In genomic region chr5:154972476-154973080, GRCh38 we compare ENCODE assay signal across 10 cellular contexts. TPM values are rescaled to one million over a fixed set of nuclear protein-coding genes. Genes with fewer than 3 reads are reported as not detected.
DNase-seq lines count a peak whose midpoint lies in the region; FAIRE-seq and TF ChIP-seq lines count a peak whose summit lies in the region.
"Had no signal": no experiment of that assay in that cellular context is flagged by ENCODE, and none has a peak within 500 bp of the region (broad histone marks: within the 10 kb centered on the region; RNA-seq: fewer than 3 reads in every experiment).

No MANE protein-coding gene starts in this region.

- POLR2A ChIA-PET in OCI-LY7 (lab: Charles Lee) (interaction anchor here (0.5 to 0.7 kb wide), 2 partner anchors 398 to 1263 kb away, joined by 3 to 5 read pairs; no protein-coding TSS in a partner anchor), endothelial cell of umbilical vein (lab: Charles Lee) (no interaction called here)
- POLR2A ChIA-PET in CD4-positive, alpha-beta memory T cell (lab: Charles Lee; ENCODE audit: partially characterized antibody) = no interaction called here

- H3K9ac ChIP-seq in H9 (ENCODE audit: extremely low read depth, insufficient read length, low read length) (no peak overlapping the region), endothelial cell of umbilical vein (replicated peaks; ENCODE audit: extremely low read depth, insufficient read depth, low read length) (no peak overlapping the region)

- no peak overlapping the region for H3K56ac ChIP-seq in H9 (ENCODE audit: insufficient read length, low read depth, low read length)

- no peaks in the 10 kb centered on the region for H3K79me2 ChIP-seq in H9 (ENCODE audit: insufficient read depth, low read length)
- no peaks in the 10 kb centered on the region for H3K79me2 ChIP-seq in OCI-LY7 (ENCODE audit: insufficient read depth, low read depth, low read length)
- H3K79me2 ChIP-seq in endothelial cell of umbilical vein (ENCODE audit: control insufficient read depth, insufficient read depth, low read length) = peaks cover 11% of the 10 kb centered on the region

- H3K4me1 ChIP-seq in H9 (ENCODE audit: insufficient read depth, low read length) (no peaks in the 10 kb centered on the region), OCI-LY7 (ENCODE audit: insufficient read depth, low read length, poor library complexity, severe bottlenecking) (no peaks in the 10 kb centered on the region), endothelial cell of umbilical vein (ENCODE audit: control insufficient read depth, extremely low read depth, insufficient read depth, low read length) (peaks cover 18% of the 10 kb centered on the region)
- H3K4me1 ChIP-seq in CD4-positive, alpha-beta memory T cell (ENCODE audit: insufficient read depth, low read length) = no peaks in the 10 kb centered on the region

- no peak overlapping the region for H2BK5ac ChIP-seq in H9 (ENCODE audit: insufficient read length, low read length)

- H3K27ac ChIP-seq in H9 (ENCODE audit: insufficient read length, low read depth, low read length) = no peak overlapping the region
- H3K27ac ChIP-seq in OCI-LY7 (ENCODE audit: low read depth, low read length, poor library complexity, severe bottlenecking) = no peak overlapping the region
- H3K27ac ChIP-seq in endothelial cell of umbilical vein (ENCODE audit: insufficient read depth, low read depth, low read length) = no peak overlapping the region
- no peak overlapping the region for H3K27ac ChIP-seq in CD4-positive, alpha-beta memory T cell (ENCODE audit: low read depth, low read length)

- CTCF ChIA-PET in OCI-LY7 (lab: Charles Lee; ENCODE audit: unreplicated experiment) (interaction anchor here (1.3 kb wide), 1 partner anchor 25 kb away, joined by 3 read pairs; no protein-coding TSS in a partner anchor), endothelial cell of umbilical vein (lab: Charles Lee) (interaction anchor here (0.6 to 6.8 kb wide), 41 partner anchors 8 to 480 kb away, joined by 3 to 191 read pairs (median 5); partner anchors contain the start of gene GEMIN5)
- CTCF ChIA-PET in CD4-positive, alpha-beta memory T cell (lab: Charles Lee; ENCODE audit: partially characterized antibody) = interaction anchor here (0.9 kb wide), 1 partner anchor 14 kb away, joined by 3 read pairs; no protein-coding TSS in a partner anchor

- H2BK12ac ChIP-seq in H9 (ENCODE audit: insufficient read length, low read depth, low read length) = no peak overlapping the region

- H3K9me2 ChIP-seq in OCI-LY7 (ENCODE audit: insufficient read depth, low read length) = no peaks in the 10 kb centered on the region

- TF ChIP-seq POLR2A in endothelial cell of umbilical vein (IDR thresholded peaks at IDR 0.05; ENCODE audit: low read depth, low read length) = no peak

- H3K9me3 ChIP-seq in H9 (ENCODE audit: control insufficient read depth, low read depth, low read length) (no peaks in the 10 kb centered on the region), OCI-LY7 (ENCODE audit: low read length) (no peaks in the 10 kb centered on the region), endothelial cell of umbilical vein (replicated peaks; ENCODE audit: control insufficient read depth, insufficient read depth, low read length) (no peaks in the 10 kb centered on the region)
- no peaks in the 10 kb centered on the region for H3K9me3 ChIP-seq in CD4-positive, alpha-beta memory T cell (ENCODE audit: control insufficient read depth in 1 of 2, low read length in 2 of 2)

- H3K4me3 ChIP-seq in OCI-LY7 (ENCODE audit: low read depth, low read length, poor library complexity, severe bottlenecking) = no peak overlapping the region
- H3K4me3 ChIP-seq in endothelial cell of umbilical vein (replicated peaks in 1 of 3; ENCODE audit: insufficient read depth in 1 of 3, low read depth in 1 of 3, low read length in 3 of 3) = no peak overlapping the region
- H3K4me3 ChIP-seq in CD4-positive, alpha-beta memory T cell (ENCODE audit: low read length in 2 of 2) = no peak overlapping the region

- BruUV-seq in OCI-LY7 (replicated peaks; lab: Mats Ljungman, UMichigan) = no TSS peak
- no TSS peak for BruUV-seq in endothelial cell of umbilical vein (replicated peaks; lab: Mats Ljungman, UMichigan)

- no peaks in the 10 kb centered on the region for H4K20me1 ChIP-seq in H9 (ENCODE audit: control insufficient read depth, insufficient read depth, insufficient read length)
- no peaks in the 10 kb centered on the region for H4K20me1 ChIP-seq in OCI-LY7 (ENCODE audit: insufficient read depth, low read length)
- no peaks in the 10 kb centered on the region for H4K20me1 ChIP-seq in endothelial cell of umbilical vein (replicated peaks; ENCODE audit: control insufficient read depth, extremely low read depth, insufficient read depth, low read length)

- no peaks in the 10 kb centered on the region for H3K27me3 ChIP-seq in H9 (ENCODE audit: insufficient read depth, low read length)
- H3K27me3 ChIP-seq in endothelial cell of umbilical vein (ENCODE audit: control insufficient read depth in 2 of 2, insufficient read depth in 2 of 2, low read length in 2 of 2) = no peaks in the 10 kb centered on the region
- H3K27me3 ChIP-seq in CD4-positive, alpha-beta memory T cell (ENCODE audit: insufficient read depth, low read length) = no peaks in the 10 kb centered on the region

- no peaks in the 10 kb centered on the region for H3K9me1 ChIP-seq in endothelial cell of umbilical vein (replicated peaks; ENCODE audit: control insufficient read depth, extremely low read depth, insufficient read depth, low read length)

- H3K4ac ChIP-seq in H9 (ENCODE audit: low read depth, low read length) = no peak overlapping the region

- no peaks in the 10 kb centered on the region for H3K23me2 ChIP-seq in H9 (ENCODE audit: insufficient read length, low read depth, low read length, poor library complexity, severe bottlenecking)

- DNase-seq in AG20443 (ENCODE audit: low spot score) (peak; percentile 54), H9 (peak; percentile 38), OCI-LY7 (ENCODE audit: low spot score) (peak; percentile 25), endothelial cell of umbilical vein (ENCODE audit: low read depth, low spot score) (peak; percentile 74), mucosa of gallbladder (ENCODE audit: low spot score) (peak; percentile 30), GOT3 (lab: John Stamatoyannopoulos, UW) (no peak)
- DNase-seq in stimulated activated CD4-positive, alpha-beta T cell treated with anti-CD3 and anti-CD28 coated beads, Interleukin-1b, Interleukin-23, amount 100 ng/mL, for 48 hours = no peak
- no peak for DNase-seq in CD4-positive, alpha-beta memory T cell

- H4K5ac ChIP-seq in H9 (ENCODE audit: insufficient read length, low read depth, low read length) = no peak overlapping the region

- no peak overlapping the region for H3K18ac ChIP-seq in H9 (ENCODE audit: insufficient read length, low read depth, low read length)

- peak; percentile 83 for TF ChIP-seq CTCF in H9 (conservative IDR thresholded peaks at IDR 0.05)
- peak; percentile 75 for TF ChIP-seq CTCF in OCI-LY7 (conservative IDR thresholded peaks at IDR 0.05; ENCODE audit: low read length)
- peak; percentile 66 to 69 for TF ChIP-seq CTCF in endothelial cell of umbilical vein (IDR thresholded peaks at IDR 0.05; ENCODE audit: extremely low read depth in 1 of 2, insufficient read depth in 1 of 2, low read depth in 1 of 2, low read length in 2 of 2)

- dilution Hi-C loops in endothelial cell of umbilical vein (cut with MboI; ENCODE audit: extremely low pct_ligation_motif_present, low sequenced_read_pairs) = no loop called here

- intact Hi-C loops in OCI-LY7 (cut with micrococcal nuclease; ENCODE audit: unreplicated experiment) = no loop called here
- intact Hi-C loops in endothelial cell of umbilical vein (cut with micrococcal nuclease) = loop anchor here (1.0 to 2.0 kb wide), 5 partner anchors 23 to 175 kb away; no protein-coding TSS in a partner anchor
- intact Hi-C loops in CD4-positive, alpha-beta memory T cell (cut with micrococcal nuclease) = no loop called here

- no peak overlapping the region; a peak in 1 of 7 replicates for H3K27ac Mint-ChIP-seq in H9
- no peak overlapping the region for H3K27ac Mint-ChIP-seq in CD4-positive, alpha-beta memory T cell

- H2BK15ac ChIP-seq in H9 (ENCODE audit: low read depth, low read length) = no peak overlapping the region

- H3K4me2 ChIP-seq in H9 (ENCODE audit: insufficient read depth, insufficient read length, low read length) = no peak overlapping the region
- H3K4me2 ChIP-seq in OCI-LY7 (ENCODE audit: low read length) = no peak overlapping the region
- no peak overlapping the region for H3K4me2 ChIP-seq in endothelial cell of umbilical vein (ENCODE audit: insufficient read depth, low read length)

- peak; percentile 62 for FAIRE-seq in endothelial cell of umbilical vein (lab: Jason Lieb, UNC)

- no peak overlapping the region for H2AK5ac ChIP-seq in H9 (ENCODE audit: insufficient read length, low read length)

- no peak overlapping the region for H2BK120ac ChIP-seq in H9 (ENCODE audit: low read depth, low read length, poor library complexity, severe bottlenecking)

- no peak overlapping the region for H3K4me3 Mint-ChIP-seq in H9
- H3K4me3 Mint-ChIP-seq in CD4-positive, alpha-beta memory T cell = no peak overlapping the region

- no peak overlapping the region for H4K8ac ChIP-seq in H9 (replicated peaks; ENCODE audit: insufficient read length, low read depth, low read length)

- no peak overlapping the region for H2BK20ac ChIP-seq in H9 (ENCODE audit: low read depth, low read length, poor library complexity, severe bottlenecking)

- H3K9me3 Mint-ChIP-seq in H9 = peaks cover 0 to 2% of the 10 kb centered on the region in 2 experiments; a peak in 2 of 5 replicates
- H3K9me3 Mint-ChIP-seq in CD4-positive, alpha-beta memory T cell = peaks cover 0 to 6% (median 0%) of the 10 kb centered on the region in 8 donors

- peaks cover 7 to 15% (median 10%) of the 10 kb centered on the region in 3 experiments; a peak in 6 of 7 replicates for H3K36me3 Mint-ChIP-seq in H9 (ENCODE audit: insufficient read depth in 1 of 3, low read depth in 3 of 3)
- H3K36me3 Mint-ChIP-seq in CD4-positive, alpha-beta memory T cell = peaks cover 26 to 31% of the 10 kb centered on the region in 2 donors

- H3T11ph ChIP-seq in H9 (ENCODE audit: low read length) = no peak overlapping the region

- H2AFZ ChIP-seq in H9 (ENCODE audit: low read length) (no peak overlapping the region), OCI-LY7 (ENCODE audit: low read length) (no peak overlapping the region), endothelial cell of umbilical vein (ENCODE audit: low read depth, low read length) (no peak overlapping the region)

- no peaks in the 10 kb centered on the region for H3K27me3 Mint-ChIP-seq in H9 (ENCODE audit: low read depth)
- no peaks in the 10 kb centered on the region for H3K27me3 Mint-ChIP-seq in CD4-positive, alpha-beta memory T cell

- H3K36me3 ChIP-seq in OCI-LY7 (ENCODE audit: insufficient read depth, low read length) = peaks cover 30% of the 10 kb centered on the region
- H3K36me3 ChIP-seq in endothelial cell of umbilical vein (ENCODE audit: control insufficient read depth in 2 of 2, extremely low read depth in 1 of 2, insufficient read depth in 2 of 2, low read length in 2 of 2) = peaks cover 4% of the 10 kb centered on the region in 2 experiments
- peaks cover 9% of the 10 kb centered on the region for H3K36me3 ChIP-seq in CD4-positive, alpha-beta memory T cell (ENCODE audit: insufficient read depth, low read length)

- WGBS in H9 (ENCODE audit: extremely low coverage, insufficient read length, low lambda C conversion rate) = no CpG with 5 or more reads among the region's 2 CpGs

- H4K91ac ChIP-seq in H9 (ENCODE audit: insufficient read length, low read depth, low read length) = no peak overlapping the region

- no peak overlapping the region for H3K14ac ChIP-seq in H9 (ENCODE audit: insufficient read depth, low read length)

- no peaks in the 10 kb centered on the region for H3K4me1 Mint-ChIP-seq in H9
- H3K4me1 Mint-ChIP-seq in CD4-positive, alpha-beta memory T cell = no peaks in the 10 kb centered on the region

- H3K79me1 ChIP-seq in H9 (ENCODE audit: insufficient read depth, low read depth, low read length, poor library complexity, severe bottlenecking) = no peaks in the 10 kb centered on the region

- no peak overlapping the region for H3K23ac ChIP-seq in H9 (ENCODE audit: insufficient read length, low read depth, low read length)

RNA-seq across cellular contexts. Expression of gene MRPL22, which starts 31.7 kb away (rescaled TPM):
- total RNA-seq in H9 (2021) = 74.3 and 77.2 TPM in 2 replicates
- total RNA-seq in OCI-LY7 (2014; rRNA removed; shearing (Covaris generic)) = 34.0 and 48.9 TPM in 2 replicates
- 91.8 and 94.4 TPM in 2 replicates for total RNA-seq in OCI-LY7 (2022)
- total RNA-seq in endothelial cell of umbilical vein = 90.8 and 112 TPM in 2 replicates
- 65.6 and 66.9 TPM in 2 replicates for polyA plus RNA-seq in endothelial cell of umbilical vein
- polyA plus RNA-seq in endothelial cell of umbilical vein (2011; cell fraction: cytosol; rRNA removed) = 86.0 and 110 TPM in 2 replicates
- polyA plus RNA-seq in endothelial cell of umbilical vein (2011; cell fraction: nucleus; rRNA removed) = 47.2 and 60.5 TPM in 2 replicates
- 88.4 and 134 TPM in 2 replicates for polyA plus RNA-seq in endothelial cell of umbilical vein (2012)
- polyA minus RNA-seq in endothelial cell of umbilical vein = 53.9 and 72.2 TPM in 2 replicates
- 25.0 TPM for polyA minus RNA-seq in endothelial cell of umbilical vein (2011; cell fraction: cytosol; rRNA and poly(A)+ RNA removed)
- 7.6 and 15.0 TPM in 2 replicates for polyA minus RNA-seq in endothelial cell of umbilical vein (2011; cell fraction: nucleus; rRNA and poly(A)+ RNA removed)
- total RNA-seq in mucosa of gallbladder = 26.2 TPM
- 10 to 100 TPM; 28.0 to 33.1 TPM for total RNA-seq in CD4-positive, alpha-beta memory T cell
- polyA plus RNA-seq in CD4-positive, alpha-beta memory T cell = 100 to 1,000 TPM in 1 of 2 donors, 10 to 100 TPM in 1; 97.0 to 101 TPM

RNA-seq across cellular contexts. Expression of gene GEMIN5, which starts 34.6 kb away (rescaled TPM):
- 34.2 and 35.8 TPM in 2 replicates for total RNA-seq in H9 (2021)
- total RNA-seq in OCI-LY7 (2014; rRNA removed; shearing (Covaris generic)) = 17.9 and 20.1 TPM in 2 replicates
- 20.6 and 25.6 TPM in 2 replicates for total RNA-seq in OCI-LY7 (2022)
- 18.6 and 23.1 TPM in 2 replicates for total RNA-seq in endothelial cell of umbilical vein
- polyA plus RNA-seq in endothelial cell of umbilical vein = 6.1 and 7.2 TPM in 2 replicates
- 8.7 and 9.0 TPM in 2 replicates for polyA plus RNA-seq in endothelial cell of umbilical vein (2011; cell fraction: cytosol; rRNA removed)
- polyA plus RNA-seq in endothelial cell of umbilical vein (2011; cell fraction: nucleus; rRNA removed) = 11.7 and 11.8 TPM in 2 replicates
- polyA plus RNA-seq in endothelial cell of umbilical vein (2012) = 10.7 and 16.9 TPM in 2 replicates
- 15.2 and 17.1 TPM in 2 replicates for polyA minus RNA-seq in endothelial cell of umbilical vein
- 15.7 TPM for polyA minus RNA-seq in endothelial cell of umbilical vein (2011; cell fraction: cytosol; rRNA and poly(A)+ RNA removed)
- 9.2 and 11.3 TPM in 2 replicates for polyA minus RNA-seq in endothelial cell of umbilical vein (2011; cell fraction: nucleus; rRNA and poly(A)+ RNA removed)
- total RNA-seq in mucosa of gallbladder = 11.1 TPM
- total RNA-seq in CD4-positive, alpha-beta memory T cell = 10 to 100 TPM; 17.0 to 19.1 TPM
- polyA plus RNA-seq in CD4-positive, alpha-beta memory T cell = 10 to 100 TPM in 1 of 2 donors, 1 to 10 TPM in 1; 3.3 to 10.5 TPM

RNA-seq across cellular contexts. Expression of gene KIF4B, which starts 41.0 kb away (rescaled TPM):
- total RNA-seq in H9 (2021) (0.04 and 0.07 TPM in 2 replicates), OCI-LY7 (2022) (not detected in 2 replicates), endothelial cell of umbilical vein (0.14 and 0.44 TPM in 2 replicates), mucosa of gallbladder (not detected)
- total RNA-seq in OCI-LY7 (2014; rRNA removed; shearing (Covaris generic)) = not detected in 2 replicates
- 0.03 TPM in 1 of 2 replicates, not detected in the other for polyA plus RNA-seq in endothelial cell of umbilical vein
- 0.04 and 0.06 TPM in 2 replicates for polyA plus RNA-seq in endothelial cell of umbilical vein (2011; cell fraction: cytosol; rRNA removed)
- 0.14 and 0.27 TPM in 2 replicates for polyA plus RNA-seq in endothelial cell of umbilical vein (2011; cell fraction: nucleus; rRNA removed)
- 0.11 and 0.17 TPM in 2 replicates for polyA plus RNA-seq in endothelial cell of umbilical vein (2012)
- polyA minus RNA-seq in endothelial cell of umbilical vein = 0.05 and 0.23 TPM in 2 replicates
- 0.41 TPM for polyA minus RNA-seq in endothelial cell of umbilical vein (2011; cell fraction: cytosol; rRNA and poly(A)+ RNA removed)
- 0.34 and 0.58 TPM in 2 replicates for polyA minus RNA-seq in endothelial cell of umbilical vein (2011; cell fraction: nucleus; rRNA and poly(A)+ RNA removed)
- total RNA-seq in CD4-positive, alpha-beta memory T cell = not detected
- not detected for polyA plus RNA-seq in CD4-positive, alpha-beta memory T cell
- polyA plus RNA-seq: esophagus, urinary bladder had no signal

Comparison
In these comparisons a context has a peak if more than half of its experiments do, and no peak if none do; other contexts are left out.
1. DNase-seq: peak in AG20443 (single experiment), H9 (single experiment), OCI-LY7 (single experiment), endothelial cell of umbilical vein (single experiment) and mucosa of gallbladder (single experiment); none in GOT3 (single experiment), stimulated activated CD4-positive, alpha-beta T cell treated with anti-CD3 and anti-CD28 coated beads, Interleukin-1b, Interleukin-23, amount 100 ng/mL, for 48 hours (single experiment) and CD4-positive, alpha-beta memory T cell (0 of 5).
2. Peak in every context shown above with its lines, with median percentiles within 50 percentile points of each other: CTCF ChIP-seq.